1 cellular context compared by ENCODE assay signal in the genomic region with DNA sequence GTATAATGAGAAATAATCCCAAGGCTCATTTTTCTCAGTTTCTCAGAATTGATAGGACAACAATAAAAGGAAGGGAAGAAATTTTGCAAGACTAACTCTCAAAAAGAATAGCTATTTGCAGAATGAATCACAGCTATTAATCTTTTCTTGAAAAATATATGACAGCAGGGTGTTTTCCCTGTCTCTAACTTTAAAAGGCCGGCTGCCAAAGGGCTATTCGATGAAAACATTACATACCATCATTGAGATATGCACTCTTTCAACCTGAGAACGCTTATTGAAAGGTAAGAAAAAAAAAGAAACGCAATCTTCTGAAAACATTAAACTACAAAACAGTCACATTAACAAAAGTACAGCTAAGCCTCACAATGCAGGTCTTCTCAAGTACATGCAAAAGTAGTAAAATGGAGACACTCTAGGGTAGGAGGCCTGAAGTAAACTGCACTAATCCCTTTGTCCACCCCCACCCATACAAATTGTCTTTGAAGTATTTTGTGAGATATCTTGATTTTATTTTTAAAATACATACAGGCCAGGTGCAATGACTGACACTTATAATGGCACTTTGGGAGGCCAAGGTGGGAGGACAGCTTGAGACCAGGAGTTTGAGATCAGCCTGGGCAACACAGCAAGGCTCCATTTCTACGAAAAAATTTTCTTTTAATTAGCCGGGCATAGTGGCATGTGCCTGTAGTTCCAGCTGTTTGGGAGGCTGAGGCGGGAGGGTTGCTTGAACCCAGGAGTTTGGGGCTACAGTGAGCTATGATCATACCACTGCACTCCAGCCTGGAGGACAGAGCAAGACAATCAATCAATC.
TF ChIP-seq lines count a peak whose summit lies in the region.

No MANE protein-coding gene starts in this region.

TF ChIP-seq in HEK293, 187 proteins besides CTCF, POLR2A, EP300 and RAD21 (continued from another document):
- TF ChIP-seq FEZF1 (tag by site-specific recombination; IDR thresholded peaks at IDR 0.05) (peak; percentile 94), ZNF311 (tag by site-specific recombination; IDR thresholded peaks at IDR 0.05; ENCODE audit: borderline replicate concordance) (no peak), ZNF600 (tag by site-specific recombination; IDR thresholded peaks at IDR 0.05) (no peak), ZNF629 (tag by site-specific recombination; IDR thresholded peaks at IDR 0.05) (0 out of 2 replicates have a peak, but pooled peaks have one; percentile 26), ZNF366 (tag by site-specific recombination; conservative IDR thresholded peaks at IDR 0.05) (0 out of 2 replicates have a peak, but pooled peaks have one; percentile 25), GLIS1 (tag by site-specific recombination; IDR thresholded peaks at IDR 0.05) (no peak), ZEB2 (tag by site-specific recombination; IDR thresholded peaks at IDR 0.05) (peak; percentile 81), ZNF19 (tag by site-specific recombination; IDR thresholded peaks at IDR 0.05; ENCODE audit: low read depth) (no peak), SP7 (tag by site-specific recombination; IDR thresholded peaks at IDR 0.05) (0 out of 2 replicates have a peak, but pooled peaks have one; percentile 27), PRDM1 (tag by site-specific recombination; IDR thresholded peaks at IDR 0.05) (peak; percentile 34; the same call in 1 of the 2 replicates), ZNF121 (tag by site-specific recombination; IDR thresholded peaks at IDR 0.05) (peak; percentile 48; the same call in 1 of the 2 replicates), ZNF560 (tag by site-specific recombination; IDR thresholded peaks at IDR 0.05; ENCODE audit: borderline replicate concordance) (no peak)
- TF ChIP-seq, protein P1, sequence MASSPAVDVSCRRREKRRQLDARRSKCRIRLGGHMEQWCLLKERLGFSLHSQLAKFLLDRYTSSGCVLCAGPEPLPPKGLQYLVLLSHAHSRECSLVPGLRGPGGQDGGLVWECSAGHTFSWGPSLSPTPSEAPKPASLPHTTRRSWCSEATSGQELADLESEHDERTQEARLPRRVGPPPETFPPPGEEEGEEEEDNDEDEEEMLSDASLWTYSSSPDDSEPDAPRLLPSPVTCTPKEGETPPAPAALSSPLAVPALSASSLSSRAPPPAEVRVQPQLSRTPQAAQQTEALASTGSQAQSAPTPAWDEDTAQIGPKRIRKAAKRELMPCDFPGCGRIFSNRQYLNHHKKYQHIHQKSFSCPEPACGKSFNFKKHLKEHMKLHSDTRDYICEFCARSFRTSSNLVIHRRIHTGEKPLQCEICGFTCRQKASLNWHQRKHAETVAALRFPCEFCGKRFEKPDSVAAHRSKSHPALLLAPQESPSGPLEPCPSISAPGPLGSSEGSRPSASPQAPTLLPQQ (tag by site-specific recombination; IDR thresholded peaks at IDR 0.05) = no peak
TF ChIP-seq in HEK293: peak in this region for 10.
